ENCODE assay signal across 24 cellular contexts in genomic region chr3:167274141-167274874, GRCh38.
"Had no signal": no experiment of that assay in that cellular context is flagged by ENCODE, and none has a peak within 500 bp of the region (broad histone marks: within the 10 kb centered on the region; RNA-seq: fewer than 3 reads in every experiment).

No MANE protein-coding gene starts in this region.

- DNase-seq: colonic mucosa; cortex of kidney; effector CD8-positive, alpha-beta T cell; effector memory CD8-positive, alpha-beta T cell; endodermal cell; erythroblast; esophagus squamous epithelium; foreskin fibroblast; foreskin melanocyte; gastrocnemius medialis; glutamatergic neuron; head of caudate nucleus; heart right ventricle; hippocampal formation; left cardiac atrium; left lung; left ventricle myocardium superior; lower lobe of right lung; mesenchymal stem cell; mucosa of descending colon had no signal

- H3K9me3 ChIP-seq: colonic mucosa, esophagus squamous epithelium, gastrocnemius medialis, lower lobe of right lung had no signal

- H3K4me3 Mint-ChIP-seq: dendritic cell treated with granulocyte-macrophage colony-stimulating factor and Interleukin-4, amounts not matched to agents 40 ng/mL and 50 ng/mL, for 4 days; effector memory CD8-positive, alpha-beta T cell; endodermal cell; mesothelial cell of epicardium had no signal

- H3K4me1 Mint-ChIP-seq: endodermal cell, mesothelial cell of epicardium had no signal

- H3K27ac ChIP-seq: colonic mucosa, epithelial cell of prostate, esophagus squamous epithelium, gastrocnemius medialis, heart right ventricle, left lung, lower lobe of right lung had no signal

- H3K27me3 Mint-ChIP-seq: dendritic cell treated with granulocyte-macrophage colony-stimulating factor and Interleukin-4, amounts not matched to agents 40 ng/mL and 50 ng/mL, for 4 days; effector memory CD8-positive, alpha-beta T cell had no signal

- H3K4me3 ChIP-seq: colonic mucosa, esophagus squamous epithelium, gastrocnemius medialis, heart right ventricle, left lung, lower lobe of right lung, mucosa of descending colon had no signal

- H3K27ac Mint-ChIP-seq: dendritic cell treated with granulocyte-macrophage colony-stimulating factor and Interleukin-4, amounts not matched to agents 40 ng/mL and 50 ng/mL, for 4 days; effector memory CD8-positive, alpha-beta T cell; endodermal cell; mesothelial cell of epicardium had no signal

- H3K36me3 ChIP-seq: colonic mucosa, esophagus squamous epithelium, gastrocnemius medialis, heart right ventricle, left lung, lower lobe of right lung had no signal

- H3K27me3 ChIP-seq: colonic mucosa, esophagus squamous epithelium, gastrocnemius medialis, heart right ventricle, left lung had no signal

- ATAC-seq: effector memory CD8-positive, alpha-beta T cell; esophagus mucosa; gastrocnemius medialis; heart right ventricle; left cardiac atrium; left lung; left ventricle myocardium superior; mucosa of descending colon had no signal

- H3K4me1 ChIP-seq: colonic mucosa, esophagus squamous epithelium, gastrocnemius medialis, heart right ventricle, left lung, lower lobe of right lung had no signal
